8 cellular contexts compared by ENCODE assay signal in genomic region chr16:4115209-4115940, GRCh38. TPM values are rescaled to one million over a fixed set of nuclear protein-coding genes. Genes with fewer than 3 reads are reported as not detected.
DNase-seq lines count a peak whose midpoint lies in the region; ATAC-seq and TF ChIP-seq lines count a peak whose summit lies in the region.

No MANE protein-coding gene starts in this region.

- H3K27ac ChIP-seq in muscle layer of colon (ENCODE audit: low read depth, low read length) = peak overlapping the region; percentile 58
- peak overlapping the region; percentile 41 to 85 (median 69) for H3K27ac ChIP-seq in stomach

- DNase-seq in DMS153 (lab: John Stamatoyannopoulos, UW) = peak; percentile 14
- peak; percentile 75 for DNase-seq in HCEC 1CT
- peak; percentile 50 for DNase-seq in NCI-H2171 treated with DMSO at 0.1 percent for 48 hours (lab: John Stamatoyannopoulos, UW)
- DNase-seq in activated CD8-positive, alpha-beta memory T cell treated with anti-CD3 and anti-CD28 coated beads, Interleukin-2, amount 50 U/mL, for 48 hours = peak; percentile 71
- no peak for DNase-seq in epithelial cell of proximal tubule (ENCODE audit: low read depth)
- DNase-seq in stomach = peak; percentile 54

- TF ChIP-seq CTCF in epithelial cell of proximal tubule (conservative IDR thresholded peaks at IDR 0.05; ENCODE audit: low read depth, low read length) (no peak), stomach (IDR thresholded peaks at IDR 0.05) (no peak)

- H3K36me3 ChIP-seq in muscle layer of colon (ENCODE audit: insufficient read depth, low read length) = no peaks in the 10 kb centered on the region
- no peaks in the 10 kb centered on the region for H3K36me3 ChIP-seq in stomach

- H3K4me1 ChIP-seq in muscle layer of colon (ENCODE audit: insufficient read depth, low read length) = peaks cover 31% of the 10 kb centered on the region
- peaks cover 29 to 61% (median 53%) of the 10 kb centered on the region in 4 donors for H3K4me1 ChIP-seq in stomach

- WGBS in stomach, 5 donors = 12 to 38% (median 17%) methylated on average over 8 to 73 of the region's 73 CpGs

- TF ChIP-seq EP300 in stomach (IDR thresholded peaks at IDR 0.05) = no peak

- H3K9me3 ChIP-seq in muscle layer of colon (ENCODE audit: low read length) = no peaks in the 10 kb centered on the region
- no peaks in the 10 kb centered on the region for H3K9me3 ChIP-seq in stomach

- no peak overlapping the region for H3K9ac ChIP-seq in muscle layer of colon (ENCODE audit: low read length)

- H3K4me3 ChIP-seq in epithelial cell of proximal tubule (ENCODE audit: low read depth, low read length) (peak overlapping the region; percentile 58), muscle layer of colon (ENCODE audit: low read depth in 1 of 2, low read length in 2 of 2) (peak overlapping the region; percentile 67 to 74), stomach (peak overlapping the region; percentile 64 to 78 (median 70))

- TF ChIP-seq POLR2A in stomach (IDR thresholded peaks at IDR 0.05) = no peak

- intact Hi-C loops in stomach (cut with DNase I; ENCODE audit: low total_unique reads) = loop anchor here (10.0 kb wide), 1 partner anchor 131 kb away; no protein-coding TSS in a partner anchor

- ATAC-seq in GM21528 (IDR thresholded peaks at IDR 0.05; ENCODE audit: low FRiP score, unreplicated experiment) = no peak

- no peaks in the 10 kb centered on the region for H3K27me3 ChIP-seq in muscle layer of colon (ENCODE audit: control insufficient read depth in 1 of 2, insufficient read depth in 2 of 2, low read length in 2 of 2)
- H3K27me3 ChIP-seq in stomach = peaks cover 0 to 4% (median 0%) of the 10 kb centered on the region in 3 donors

RNA-seq across cellular contexts. Expression of gene ADCY9, which starts 0.9 kb away (rescaled TPM):
- total RNA-seq in epithelial cell of proximal tubule (5.1 and 6.8 TPM in 2 replicates), stomach (10 to 100 TPM; 12.1 to 55.0 (median 15.8) TPM)
- 1 to 10 TPM; 1.7 to 2.7 (median 2.5) TPM for polyA plus RNA-seq in stomach
